1 cellular context compared by ENCODE assay signal in the genomic region with DNA sequence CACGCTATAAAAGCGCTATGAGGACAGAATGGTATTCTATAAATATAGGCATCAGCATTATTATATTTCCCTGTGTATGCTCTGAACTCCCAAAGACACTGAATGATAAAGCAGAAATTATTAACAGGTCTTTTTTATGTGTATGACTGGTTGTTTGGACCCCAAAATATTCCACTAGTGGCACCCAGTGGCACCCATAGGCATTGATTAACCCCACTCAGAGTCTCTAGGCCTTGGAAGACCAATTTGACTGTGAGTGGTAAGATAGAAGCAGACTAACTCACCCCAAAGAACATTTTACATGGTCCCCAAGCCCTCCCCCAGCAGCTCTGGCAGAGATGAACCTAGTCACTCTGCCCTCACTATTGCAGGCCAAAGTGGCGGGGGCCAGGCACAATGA.
TF ChIP-seq lines count a peak whose summit lies in the region.

No MANE protein-coding gene starts in this region.

TF ChIP-seq in WTC11, 78 proteins besides CTCF, POLR2A, EP300 and RAD21 (continued from another document):
- TF ChIP-seq ZNF425 (CRISPR knock-in tag; conservative IDR thresholded peaks at IDR 0.05) (no peak), ATF3 (CRISPR knock-in tag; conservative IDR thresholded peaks at IDR 0.05) (no peak), ZBTB21 (CRISPR knock-in tag; IDR thresholded peaks at IDR 0.05; ENCODE audit: borderline replicate concordance) (no peak), NR2C2 (CRISPR knock-in tag; IDR thresholded peaks at IDR 0.05) (no peak), E2F1 (CRISPR knock-in tag; IDR thresholded peaks at IDR 0.05) (no peak)
